Comparison of ENCODE assay signal across 14 cellular contexts in genomic region chr7:98291717-98292116, GRCh38. TPM values are rescaled to one million over a fixed set of nuclear protein-coding genes. Genes with fewer than 3 reads are reported as not detected.
DNase-seq lines count a peak whose midpoint lies in the region; ATAC-seq and TF ChIP-seq lines count a peak whose summit lies in the region.
"Had no signal": no experiment of that assay in that cellular context is flagged by ENCODE, and none has a peak within 500 bp of the region (broad histone marks: within the 10 kb centered on the region; RNA-seq: fewer than 3 reads in every experiment).

No MANE protein-coding gene starts in this region.

- no peak overlapping the region for H4K91ac ChIP-seq in mesenchymal stem cell (ENCODE audit: low read length)

- peaks cover 16% of the 10 kb centered on the region for H3K79me1 ChIP-seq in mesenchymal stem cell (replicated peaks; ENCODE audit: low read length, poor library complexity, severe bottlenecking)

- no peak overlapping the region for H3K27ac ChIP-seq in CD8-positive, alpha-beta T cell (ENCODE audit: low read depth, low read length)
- peak overlapping the region; percentile 1 for H3K27ac ChIP-seq in mesenchymal stem cell (ENCODE audit: low read length, poor library complexity, severe bottlenecking)
- no peak overlapping the region for H3K27ac ChIP-seq in thyroid gland
- H3K27ac ChIP-seq: epithelial cell of prostate had no signal

- H2BK15ac ChIP-seq in mesenchymal stem cell (ENCODE audit: low read depth, poor library complexity, severe bottlenecking), result no peak overlapping the region

- 97% methylated on average over 7 of the region's 7 CpGs for WGBS in mesenchymal stem cell
- WGBS in thyroid gland, 2 donors, result 82 to 86% methylated on average over 6 to 7 of the region's 7 CpGs

- DNase-seq in CD8-positive, alpha-beta T cell, result no peak
- no peak for DNase-seq in astrocyte of the spinal cord (ENCODE audit: low read depth, low spot score)
- DNase-seq in mesenchymal stem cell, result no peak
- no peak for DNase-seq in inferior parietal cortex (ENCODE audit: extremely low spot score)
- no peak for DNase-seq in thyroid gland
- DNase-seq: activated gamma-delta T cell; NCI-H187; NK-92 treated with Interleukin-12 subunit alpha and Interleukin-12 subunit beta, amount 100 ng/mL, for 24 hours; right cardiac atrium had no signal

- TF ChIP-seq CTCF in CD8-positive, alpha-beta T cell (IDR thresholded peaks at IDR 0.05), result no peak
- peak; percentile 26 for TF ChIP-seq CTCF in astrocyte of the spinal cord (IDR thresholded peaks at IDR 0.05; ENCODE audit: low read depth, low read length)
- no peak for TF ChIP-seq CTCF in thyroid gland (IDR thresholded peaks at IDR 0.05)

- no peaks in the 10 kb centered on the region for H3K4me1 ChIP-seq in CD8-positive, alpha-beta T cell (ENCODE audit: insufficient read depth, low read length)
- H3K4me1 ChIP-seq in mesenchymal stem cell (ENCODE audit: control insufficient read depth, insufficient read depth, low read depth, low read length) (peaks cover 33% of the 10 kb centered on the region), thyroid gland (peaks cover 32 to 52% of the 10 kb centered on the region in 2 donors)

- H3K36me3 Mint-ChIP-seq in CD8-positive, alpha-beta T cell, result peaks cover 27% of the 10 kb centered on the region

- no peak overlapping the region for H2BK5ac ChIP-seq in mesenchymal stem cell (ENCODE audit: low read depth, low read length, poor library complexity, severe bottlenecking)

- peak overlapping the region in 1 of 2 experiments; percentile 29 for H2BK12ac ChIP-seq in mesenchymal stem cell (ENCODE audit: low read length in 2 of 2)

- H2AFZ ChIP-seq in mesenchymal stem cell (ENCODE audit: low read depth, low read length), result no peak overlapping the region

- ATAC-seq in CD8-positive, alpha-beta T cell, result peak; percentile 30
- ATAC-seq in GM19351 (IDR thresholded peaks at IDR 0.05; ENCODE audit: unreplicated experiment), result peak; percentile 64
- ATAC-seq in GM19397 (IDR thresholded peaks at IDR 0.05; ENCODE audit: unreplicated experiment), result no peak
- no peak for ATAC-seq in HG02571 (IDR thresholded peaks at IDR 0.05; ENCODE audit: unreplicated experiment)
- ATAC-seq: mucosa of descending colon, right cardiac atrium had no signal

- H3K23ac ChIP-seq in mesenchymal stem cell (ENCODE audit: low read length in 2 of 2), result no peak overlapping the region

- no peak overlapping the region for H4K8ac ChIP-seq in mesenchymal stem cell (ENCODE audit: low read length)

- intact Hi-C loops in CD8-positive, alpha-beta T cell (cut with DNase I, micrococcal nuclease), result loop anchor here in 1 of 2 experiments (10.0 kb wide), 1 partner anchor 453 kb away; no protein-coding TSS in a partner anchor
- intact Hi-C loops in thyroid gland (cut with DNase I), result loop anchor here (5.0 kb wide), 1 partner anchor 111 kb away; the partner anchor contains the start of gene BAIAP2L1

- H3K4me2 ChIP-seq in mesenchymal stem cell (ENCODE audit: low read length, poor library complexity, severe bottlenecking), result no peak overlapping the region

- H3K18ac ChIP-seq in mesenchymal stem cell (ENCODE audit: low read depth in 1 of 2, low read length in 2 of 2), result no peak overlapping the region

- TF ChIP-seq POLR2A in thyroid gland (IDR thresholded peaks at IDR 0.05), result no peak

- in situ Hi-C loops in astrocyte of the spinal cord (cut with HindIII; ENCODE audit: low sequenced_read_pairs), result no loop called here

- H3K4me3 Mint-ChIP-seq in CD8-positive, alpha-beta T cell, result no peak overlapping the region

- H3K9ac ChIP-seq in mesenchymal stem cell (ENCODE audit: low read length), result no peak overlapping the region

- no peaks in the 10 kb centered on the region for H3K9me3 Mint-ChIP-seq in CD8-positive, alpha-beta T cell

- H3K27me3 Mint-ChIP-seq in CD8-positive, alpha-beta T cell (ENCODE audit: low read depth), result no peaks in the 10 kb centered on the region

- peaks cover 4% of the 10 kb centered on the region for H3K36me3 ChIP-seq in CD8-positive, alpha-beta T cell (ENCODE audit: insufficient read depth, low read length)
- H3K36me3 ChIP-seq in mesenchymal stem cell (ENCODE audit: control insufficient read depth in 1 of 2, insufficient read depth in 2 of 2, low read depth in 1 of 2, low read length in 2 of 2) (peaks cover 84 to 87% of the 10 kb centered on the region in 2 experiments), thyroid gland (peaks cover 22 to 36% of the 10 kb centered on the region in 2 donors)

- H3K4me3 ChIP-seq in CD8-positive, alpha-beta T cell (ENCODE audit: low read depth, low read length), result no peak overlapping the region
- H3K4me3 ChIP-seq in astrocyte of the spinal cord (ENCODE audit: low read depth, low read length) (no peak overlapping the region), mesenchymal stem cell (ENCODE audit: insufficient read depth in 1 of 2, low read depth in 1 of 2, low read length in 2 of 2) (no peak overlapping the region), thyroid gland (replicated peaks in 1 of 3) (no peak overlapping the region)
- H3K4me3 ChIP-seq: mucosa of descending colon had no signal

- H2AK5ac ChIP-seq in mesenchymal stem cell (ENCODE audit: low read length, severe bottlenecking), result no peak overlapping the region

- POLR2A ChIA-PET in CD8-positive, alpha-beta T cell (lab: Charles Lee), result no interaction called here

- CTCF ChIA-PET in CD8-positive, alpha-beta T cell (lab: Charles Lee), result no interaction called here

- H3K4ac ChIP-seq in mesenchymal stem cell (ENCODE audit: low read depth in 1 of 2, low read length in 2 of 2), result no peak overlapping the region

- H3K14ac ChIP-seq in mesenchymal stem cell (ENCODE audit: low read length in 2 of 2), result no peak overlapping the region

- no peaks in the 10 kb centered on the region for H3K27me3 ChIP-seq in CD8-positive, alpha-beta T cell (ENCODE audit: insufficient read depth, low read length)
- no peaks in the 10 kb centered on the region for H3K27me3 ChIP-seq in mesenchymal stem cell (ENCODE audit: control insufficient read depth in 1 of 2, insufficient read depth in 1 of 2, low read length in 2 of 2)
- no peaks in the 10 kb centered on the region for H3K27me3 ChIP-seq in thyroid gland

- no peak overlapping the region for H2BK120ac ChIP-seq in mesenchymal stem cell (ENCODE audit: low read depth, low read length)

- H3K9me3 ChIP-seq in CD8-positive, alpha-beta T cell (ENCODE audit: low read length), result no peaks in the 10 kb centered on the region
- H3K9me3 ChIP-seq in mesenchymal stem cell (ENCODE audit: control insufficient read depth, low read length), result no peaks in the 10 kb centered on the region
- no peaks in the 10 kb centered on the region for H3K9me3 ChIP-seq in thyroid gland
- H3K9me3 ChIP-seq: mucosa of descending colon had no signal

- peaks cover 5% of the 10 kb centered on the region for H3K4me1 Mint-ChIP-seq in CD8-positive, alpha-beta T cell (ENCODE audit: low read depth)

- no peak overlapping the region for H3K27ac Mint-ChIP-seq in CD8-positive, alpha-beta T cell

RNA-seq across cellular contexts. Expression of gene BRI3, which starts 10.2 kb away (rescaled TPM):
- 10 to 100 TPM; 70.6 to 70.8 TPM for total RNA-seq in CD8-positive, alpha-beta T cell
- polyA plus RNA-seq in mesenchymal stem cell (2013, experiment 1 of 2), result 768 TPM
- polyA plus RNA-seq in mesenchymal stem cell (2013, experiment 2 of 2), result 790 TPM
- total RNA-seq in thyroid gland, result 10 to 100 TPM; 23.5 to 51.9 (median 38.0) TPM

RNA-seq across cellular contexts. Expression of gene TECPR1, which starts 39.7 kb away (rescaled TPM):
- total RNA-seq in CD8-positive, alpha-beta T cell, result 10 to 100 TPM; 64.4 to 68.2 TPM
- polyA plus RNA-seq in mesenchymal stem cell (2013, experiment 1 of 2), result 7.4 TPM
- 7.4 TPM for polyA plus RNA-seq in mesenchymal stem cell (2013, experiment 2 of 2)
- 10 to 100 TPM; 19.6 to 61.8 (median 26.3) TPM for total RNA-seq in thyroid gland

Comparison
In these comparisons a context has a peak if more than half of its experiments do, and no peak if none do; other contexts are left out.
1. ATAC-seq: peak in CD8-positive, alpha-beta T cell (single experiment) and GM19351 (single experiment); none in GM19397 (single experiment) and HG02571 (single experiment).